In genomic region chr1:226882187-226882586, GRCh38 we compare ENCODE assay signal across 8 cellular contexts. TPM values are rescaled to one million over a fixed set of nuclear protein-coding genes. Genes with fewer than 3 reads are reported as not detected.
A peak's percentile ranks its signal among the peaks of the same experiment; 100 is the strongest.
DNase-seq lines count a peak whose midpoint lies in the region; ATAC-seq and TF ChIP-seq lines count a peak whose summit lies in the region.

No MANE protein-coding gene starts in this region.

- H3K27me3 Mint-ChIP-seq in T-helper 2 cell treated with Interferon-gamma antibody and Interleukin-4, amounts not matched to agents 5 μg/mL and 100 μg/mL, for 36 hours (ENCODE audit: low read depth) = no peaks in the 10 kb centered on the region

- no peak for DNase-seq in heart left ventricle
- DNase-seq in Right ventricle myocardium inferior (ENCODE audit: missing footprints) = no peak
- DNase-seq in T-helper 2 cell treated with Interferon-gamma antibody and Interleukin-4, amounts not matched to agents 5 μg/mL and 100 μg/mL, for 36 hours (ENCODE audit: low spot score) = no peak
- peak; percentile 9 for DNase-seq in iris pigment epithelial cell (ENCODE audit: low read depth)
- DNase-seq in putamen (ENCODE audit: low spot score) = no peak
- no peak for DNase-seq in stimulated activated CD8-positive, alpha-beta memory T cell treated with anti-CD3 and anti-CD28 coated beads, Interleukin-4, amount 100 ng/mL, for 48 hours

- peak overlapping the region; percentile 72 for H3K4me3 Mint-ChIP-seq in T-helper 2 cell treated with Interferon-gamma antibody and Interleukin-4, amounts not matched to agents 5 μg/mL and 100 μg/mL, for 36 hours

- H3K9me3 Mint-ChIP-seq in T-helper 2 cell treated with Interferon-gamma antibody and Interleukin-4, amounts not matched to agents 5 μg/mL and 100 μg/mL, for 36 hours = no peaks in the 10 kb centered on the region

- H3K4me1 ChIP-seq in heart left ventricle (peaks cover 0 to 58% (median 37%) of the 10 kb centered on the region in 12 donors), urinary bladder (ENCODE audit: insufficient read depth) (no peaks in the 10 kb centered on the region)

- no peaks in the 10 kb centered on the region for H3K9me3 ChIP-seq in heart left ventricle

- H3K36me3 ChIP-seq in heart left ventricle (peaks cover 0 to 43% (median 26%) of the 10 kb centered on the region in 9 donors), urinary bladder (ENCODE audit: insufficient read depth) (no peaks in the 10 kb centered on the region)

- intact Hi-C loops in heart left ventricle (cut with DNase I) = no loop called here
- intact Hi-C loops in Right ventricle myocardium inferior (cut with DNase I) = no loop called here

- ATAC-seq in heart left ventricle = no peak
- ATAC-seq in Right ventricle myocardium inferior = no peak
- ATAC-seq in HG02970 (IDR thresholded peaks at IDR 0.05; ENCODE audit: low FRiP score, unreplicated experiment) = no peak

- H3K4me3 ChIP-seq in heart left ventricle (peak overlapping the region in 8 of 12 donors; percentile 27 to 38 (median 30)), urinary bladder (ENCODE audit: low read depth, low read length) (no peak overlapping the region)

- H3K4me1 Mint-ChIP-seq in T-helper 2 cell treated with Interferon-gamma antibody and Interleukin-4, amounts not matched to agents 5 μg/mL and 100 μg/mL, for 36 hours (ENCODE audit: low read depth) = peaks cover 52% of the 10 kb centered on the region

- H3K27ac Mint-ChIP-seq in T-helper 2 cell treated with Interferon-gamma antibody and Interleukin-4, amounts not matched to agents 5 μg/mL and 100 μg/mL, for 36 hours = peak overlapping the region; percentile 95

- TF ChIP-seq CTCF in heart left ventricle (IDR thresholded peaks at IDR 0.05) = no peak

- H3K36me3 Mint-ChIP-seq in T-helper 2 cell treated with Interferon-gamma antibody and Interleukin-4, amounts not matched to agents 5 μg/mL and 100 μg/mL, for 36 hours (ENCODE audit: low read depth) = peaks cover 11% of the 10 kb centered on the region

- WGBS in heart left ventricle, 4 donors = 55 to 65% (median 58%) methylated on average over 5 of the region's 5 CpGs
- WGBS in urinary bladder = 54% methylated on average over 5 of the region's 5 CpGs

- H3K27me3 ChIP-seq in heart left ventricle = no peaks in the 10 kb centered on the region

- TF ChIP-seq POLR2A in heart left ventricle (IDR thresholded peaks at IDR 0.05) = no peak

- peak overlapping the region; percentile 12 to 81 (median 51) for H3K27ac ChIP-seq in heart left ventricle
- peak overlapping the region; percentile 29 for H3K27ac ChIP-seq in urinary bladder (ENCODE audit: low read depth)

RNA-seq across cellular contexts. Expression of gene PSEN2, which starts 11.8 kb away (rescaled TPM):
- 10 to 100 TPM; 17.2 to 30.9 (median 21.7) TPM for total RNA-seq in heart left ventricle
- polyA plus RNA-seq in heart left ventricle = 10 to 100 TPM; 12.3 to 18.3 TPM
- 24.2 TPM for total RNA-seq in Right ventricle myocardium inferior
- total RNA-seq in urinary bladder = 15.1 TPM
- polyA plus RNA-seq in urinary bladder = 23.8 TPM

RNA-seq across cellular contexts. Expression of gene COQ8A, which starts 57.9 kb away (rescaled TPM):
- total RNA-seq in heart left ventricle (100 to 1,000 TPM; 141 to 915 (median 310) TPM), Right ventricle myocardium inferior (412 TPM), urinary bladder (17.8 TPM)
- polyA plus RNA-seq in heart left ventricle (100 to 1,000 TPM; 193 to 243 TPM), urinary bladder (113 TPM)
